Comparison of ENCODE assay signal across 18 cellular contexts in the genomic region with DNA sequence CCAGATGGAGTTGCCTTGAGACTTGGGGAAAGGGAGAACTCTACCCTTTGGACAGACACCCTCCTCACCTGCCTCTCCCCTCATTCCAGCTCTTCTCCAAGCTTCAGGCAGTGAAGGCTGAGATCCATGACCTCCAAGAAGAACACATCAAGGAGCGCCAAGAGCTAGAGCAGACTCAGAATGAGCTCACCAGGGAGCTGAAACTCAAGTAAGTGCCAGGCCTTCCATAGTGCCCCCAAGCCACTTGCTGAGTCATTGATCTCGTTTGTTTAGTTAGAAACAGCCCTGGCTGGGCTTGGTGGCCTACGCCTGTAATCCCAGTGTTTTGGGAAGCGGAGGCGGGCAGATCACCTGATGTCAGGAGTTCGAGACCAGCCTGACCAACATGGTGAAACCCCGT. TPM values are rescaled to one million over a fixed set of nuclear protein-coding genes. Genes with fewer than 3 reads are reported as not detected.
DNase-seq lines count a peak whose midpoint lies in the region; ATAC-seq and TF ChIP-seq lines count a peak whose summit lies in the region.
"Had no signal": no experiment of that assay in that cellular context is flagged by ENCODE, and none has a peak within 500 bp of the region (broad histone marks: within the 10 kb centered on the region; RNA-seq: fewer than 3 reads in every experiment).

No MANE protein-coding gene starts in this region.

- no peak for TF ChIP-seq CTCF in progenitor cell of endocrine pancreas (IDR thresholded peaks at IDR 0.05; ENCODE audit: unreplicated experiment)
- TF ChIP-seq CTCF in right atrium auricular region (IDR thresholded peaks at IDR 0.05), result no peak

- H3K9me3 ChIP-seq in right atrium auricular region, result no peaks in the 10 kb centered on the region

- peaks cover 27% of the 10 kb centered on the region for H3K4me1 Mint-ChIP-seq in activated naive CD4-positive, alpha-beta T cell treated with anti-CD3 and anti-CD28 coated beads for 36 hours (ENCODE audit: low read depth)
- peaks cover 4% of the 10 kb centered on the region for H3K4me1 Mint-ChIP-seq in activated naive CD4-positive, alpha-beta T cell treated with anti-CD3 and anti-CD28 coated beads, Interleukin-2, amount 10 ng/mL, durations not matched to agents 7 days and 5 days
- H3K4me1 Mint-ChIP-seq in central memory CD8-positive, alpha-beta T cell, result peaks cover 17% of the 10 kb centered on the region
- H3K4me1 Mint-ChIP-seq in progenitor cell of endocrine pancreas (ENCODE audit: low read depth), result peaks cover 3% of the 10 kb centered on the region

- DNase-seq in activated naive CD4-positive, alpha-beta T cell treated with anti-CD3 and anti-CD28 coated beads for 36 hours, result no peak
- no peak for DNase-seq in activated naive CD4-positive, alpha-beta T cell treated with anti-CD3 and anti-CD28 coated beads, Interleukin-2, amount 10 ng/mL, durations not matched to agents 7 days and 5 days
- DNase-seq in M059J (ENCODE audit: low read depth) (peak; percentile 82), progenitor cell of endocrine pancreas (ENCODE audit: low spot score, unreplicated experiment) (no peak), dermis blood vessel endothelial cell (no peak), NCI-H1092 treated with DMSO at 0.1 percent for 48 hours (lab: John Stamatoyannopoulos, UW) (no peak), right atrium auricular region (ENCODE audit: low spot score) (no peak)
- no peak for DNase-seq in central memory CD8-positive, alpha-beta T cell (ENCODE audit: low spot score in 2 of 2)
- DNase-seq: activated CD4-positive, alpha-beta T cell treated with anti-CD3 and anti-CD28 coated beads for 4 hours; activated T-cell treated with anti-CD3 and anti-CD28 coated beads, Interleukin-2, amount 50 U/mL, for 1 hour; CD8-positive, alpha-beta T cell; glutamatergic neuron; mesenchymal stem cell; NCI-H1694; NCI-H345; right cardiac atrium; substantia nigra had no signal

- H3K4me1 ChIP-seq in right atrium auricular region, result no peaks in the 10 kb centered on the region

- peak overlapping the region; percentile 73 for H3K27ac Mint-ChIP-seq in activated naive CD4-positive, alpha-beta T cell treated with anti-CD3 and anti-CD28 coated beads for 36 hours
- no peak overlapping the region for H3K27ac Mint-ChIP-seq in activated naive CD4-positive, alpha-beta T cell treated with anti-CD3 and anti-CD28 coated beads, Interleukin-2, amount 10 ng/mL, durations not matched to agents 7 days and 5 days
- peak overlapping the region; percentile 85 for H3K27ac Mint-ChIP-seq in central memory CD8-positive, alpha-beta T cell (ENCODE audit: low read depth)
- H3K27ac Mint-ChIP-seq in progenitor cell of endocrine pancreas, result peak overlapping the region; percentile 72

- no peak overlapping the region for H3K4me3 Mint-ChIP-seq in activated naive CD4-positive, alpha-beta T cell treated with anti-CD3 and anti-CD28 coated beads for 36 hours
- H3K4me3 Mint-ChIP-seq in activated naive CD4-positive, alpha-beta T cell treated with anti-CD3 and anti-CD28 coated beads, Interleukin-2, amount 10 ng/mL, durations not matched to agents 7 days and 5 days, result no peak overlapping the region
- no peak overlapping the region for H3K4me3 Mint-ChIP-seq in central memory CD8-positive, alpha-beta T cell
- no peak overlapping the region for H3K4me3 Mint-ChIP-seq in progenitor cell of endocrine pancreas (ENCODE audit: low read depth)
- H3K4me3 Mint-ChIP-seq: CD8-positive, alpha-beta T cell had no signal

- no peaks in the 10 kb centered on the region for H3K9me3 Mint-ChIP-seq in activated naive CD4-positive, alpha-beta T cell treated with anti-CD3 and anti-CD28 coated beads for 36 hours
- no peaks in the 10 kb centered on the region for H3K9me3 Mint-ChIP-seq in activated naive CD4-positive, alpha-beta T cell treated with anti-CD3 and anti-CD28 coated beads, Interleukin-2, amount 10 ng/mL, durations not matched to agents 7 days and 5 days
- no peaks in the 10 kb centered on the region for H3K9me3 Mint-ChIP-seq in central memory CD8-positive, alpha-beta T cell
- no peaks in the 10 kb centered on the region for H3K9me3 Mint-ChIP-seq in progenitor cell of endocrine pancreas (ENCODE audit: low read depth)
- H3K9me3 Mint-ChIP-seq: CD8-positive, alpha-beta T cell had no signal

- H3K27me3 Mint-ChIP-seq in activated naive CD4-positive, alpha-beta T cell treated with anti-CD3 and anti-CD28 coated beads for 36 hours (ENCODE audit: low read depth), result no peaks in the 10 kb centered on the region
- no peaks in the 10 kb centered on the region for H3K27me3 Mint-ChIP-seq in activated naive CD4-positive, alpha-beta T cell treated with anti-CD3 and anti-CD28 coated beads, Interleukin-2, amount 10 ng/mL, durations not matched to agents 7 days and 5 days
- no peaks in the 10 kb centered on the region for H3K27me3 Mint-ChIP-seq in central memory CD8-positive, alpha-beta T cell
- H3K27me3 Mint-ChIP-seq in progenitor cell of endocrine pancreas, result no peaks in the 10 kb centered on the region

- no peak for ATAC-seq in central memory CD8-positive, alpha-beta T cell (replicated peaks; ENCODE audit: extremely low read depth, poor library complexity, severe bottlenecking)
- ATAC-seq: CD8-positive, alpha-beta T cell had no signal

- intact Hi-C loops in activated naive CD4-positive, alpha-beta T cell treated with anti-CD3 and anti-CD28 coated beads for 36 hours (cut with micrococcal nuclease), result no loop called here

- no peak overlapping the region for H3K4me3 ChIP-seq in right atrium auricular region

- no peak overlapping the region for H3K27ac ChIP-seq in right atrium auricular region
- H3K27ac ChIP-seq: epithelial cell of prostate had no signal

- H3K36me3 ChIP-seq in right atrium auricular region, result peaks cover 22% of the 10 kb centered on the region

- CTCF ChIA-PET in activated naive CD4-positive, alpha-beta T cell treated with anti-CD3 and anti-CD28 coated beads for 36 hours (lab: Charles Lee), result interaction anchor here (0.6 to 1.2 kb wide), 3 partner anchors 9 to 312 kb away, joined by 3 to 5 read pairs (median 4); no protein-coding TSS in a partner anchor
- CTCF ChIA-PET in activated naive CD4-positive, alpha-beta T cell treated with anti-CD3 and anti-CD28 coated beads, Interleukin-2, amount 10 ng/mL, durations not matched to agents 7 days and 5 days (lab: Charles Lee), result interaction anchor here (1.2 to 1.4 kb wide), 3 partner anchors 27 to 85 kb away, joined by 3 to 4 read pairs (median 3); no protein-coding TSS in a partner anchor

- peaks cover 58% of the 10 kb centered on the region for H3K36me3 Mint-ChIP-seq in activated naive CD4-positive, alpha-beta T cell treated with anti-CD3 and anti-CD28 coated beads for 36 hours (ENCODE audit: low read depth)
- H3K36me3 Mint-ChIP-seq in activated naive CD4-positive, alpha-beta T cell treated with anti-CD3 and anti-CD28 coated beads, Interleukin-2, amount 10 ng/mL, durations not matched to agents 7 days and 5 days, result peaks cover 32% of the 10 kb centered on the region
- peaks cover 44% of the 10 kb centered on the region for H3K36me3 Mint-ChIP-seq in central memory CD8-positive, alpha-beta T cell (ENCODE audit: insufficient read depth)
- peaks cover 36% of the 10 kb centered on the region for H3K36me3 Mint-ChIP-seq in progenitor cell of endocrine pancreas (ENCODE audit: insufficient read depth)

- H3K27me3 ChIP-seq in right atrium auricular region, result no peaks in the 10 kb centered on the region

RNA-seq across cellular contexts. Expression of gene KIF3B, which starts 39.2 kb away (rescaled TPM):
- total RNA-seq in activated naive CD4-positive, alpha-beta T cell treated with anti-CD3 and anti-CD28 coated beads for 36 hours, result 10 to 100 TPM; 27.4 to 27.6 TPM
- 20.3 and 28.4 TPM in 2 replicates for total RNA-seq in M059J (2014; rRNA removed; shearing (Covaris generic))
- total RNA-seq in progenitor cell of endocrine pancreas (60.2 and 61.6 TPM in 2 replicates), dermis blood vessel endothelial cell (24.0 and 34.0 TPM in 2 replicates), right atrium auricular region (10 to 100 TPM; 10.7 to 16.4 TPM)

RNA-seq across cellular contexts. Expression of gene ASXL1, which starts 41.5 kb away (rescaled TPM):
- 100 to 1,000 TPM; 155 to 162 TPM for total RNA-seq in activated naive CD4-positive, alpha-beta T cell treated with anti-CD3 and anti-CD28 coated beads for 36 hours
- total RNA-seq in M059J (2014; rRNA removed; shearing (Covaris generic)), result 27.4 and 43.5 TPM in 2 replicates
- total RNA-seq in progenitor cell of endocrine pancreas (189 and 201 TPM in 2 replicates), dermis blood vessel endothelial cell (53.4 and 62.1 TPM in 2 replicates), right atrium auricular region (10 to 100 TPM; 15.9 to 30.5 TPM)
